34 cellular contexts compared by ENCODE assay signal in the genomic region with DNA sequence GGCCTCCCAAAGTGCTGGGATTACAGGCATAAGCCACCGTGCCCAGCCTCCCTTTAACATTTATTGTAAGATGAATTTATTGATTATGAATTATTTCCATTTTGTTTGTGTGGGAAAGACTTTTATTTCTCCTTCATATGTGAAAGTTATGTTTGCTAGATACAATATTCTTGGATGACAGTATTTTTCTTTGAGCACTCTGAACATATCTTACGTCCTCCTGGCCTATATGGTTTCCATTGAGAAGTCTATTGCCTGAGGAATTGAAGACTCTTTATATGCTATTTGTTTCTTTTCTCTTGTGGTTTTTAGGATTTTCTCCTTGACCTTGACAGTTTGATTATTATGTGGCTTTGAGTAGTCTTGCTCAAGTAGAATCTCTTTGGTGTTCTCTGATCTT.
"Had no signal": no experiment of that assay in that cellular context is flagged by ENCODE, and none has a peak within 500 bp of the region (broad histone marks: within the 10 kb centered on the region; RNA-seq: fewer than 3 reads in every experiment).

No MANE protein-coding gene starts in this region.

- H3K36me3 ChIP-seq: MG63 had no signal

- H3K4me3 ChIP-seq: MG63 had no signal

- H3K27me3 ChIP-seq: MG63 had no signal

- DNase-seq: Karpas-422, Kasumi-1, MG63, MM.1S, MV-4-11, NCI-H1048, NCI-H1092, NCI-H1092 treated with DMSO at 0.1 percent for 48 hours, NCI-H1105, NCI-H1105 treated with DMSO at 0.1 percent for 48 hours, NCI-H1417, NCI-H1417 treated with DMSO at 0.1 percent for 48 hours, NCI-H1436, NCI-H1436 treated with DMSO at 0.1 percent for 48 hours, NCI-H146, NCI-H1694, NCI-H1694 treated with DMSO at 0.1 percent for 48 hours, NCI-H187, NCI-H187 treated with DMSO at 0.1 percent for 48 hours, NCI-H1930, NCI-H2029, NCI-H2029 treated with DMSO at 0.1 percent for 48 hours, NCI-H2081, NCI-H2081 treated with DMSO at 0.1 percent for 48 hours, NCI-H2107, NCI-H2171, NCI-H2171 treated with DMSO at 0.1 percent for 48 hours, NCI-H2227 treated with DMSO at 0.1 percent for 48 hours, NCI-H226, NCI-H345, NCI-H446, NCI-H446 treated with DMSO at 0.1 percent for 48 hours, NCI-H510A, NCI-H510A treated with DMSO at 0.1 percent for 48 hours had no signal
